In the genomic region with DNA sequence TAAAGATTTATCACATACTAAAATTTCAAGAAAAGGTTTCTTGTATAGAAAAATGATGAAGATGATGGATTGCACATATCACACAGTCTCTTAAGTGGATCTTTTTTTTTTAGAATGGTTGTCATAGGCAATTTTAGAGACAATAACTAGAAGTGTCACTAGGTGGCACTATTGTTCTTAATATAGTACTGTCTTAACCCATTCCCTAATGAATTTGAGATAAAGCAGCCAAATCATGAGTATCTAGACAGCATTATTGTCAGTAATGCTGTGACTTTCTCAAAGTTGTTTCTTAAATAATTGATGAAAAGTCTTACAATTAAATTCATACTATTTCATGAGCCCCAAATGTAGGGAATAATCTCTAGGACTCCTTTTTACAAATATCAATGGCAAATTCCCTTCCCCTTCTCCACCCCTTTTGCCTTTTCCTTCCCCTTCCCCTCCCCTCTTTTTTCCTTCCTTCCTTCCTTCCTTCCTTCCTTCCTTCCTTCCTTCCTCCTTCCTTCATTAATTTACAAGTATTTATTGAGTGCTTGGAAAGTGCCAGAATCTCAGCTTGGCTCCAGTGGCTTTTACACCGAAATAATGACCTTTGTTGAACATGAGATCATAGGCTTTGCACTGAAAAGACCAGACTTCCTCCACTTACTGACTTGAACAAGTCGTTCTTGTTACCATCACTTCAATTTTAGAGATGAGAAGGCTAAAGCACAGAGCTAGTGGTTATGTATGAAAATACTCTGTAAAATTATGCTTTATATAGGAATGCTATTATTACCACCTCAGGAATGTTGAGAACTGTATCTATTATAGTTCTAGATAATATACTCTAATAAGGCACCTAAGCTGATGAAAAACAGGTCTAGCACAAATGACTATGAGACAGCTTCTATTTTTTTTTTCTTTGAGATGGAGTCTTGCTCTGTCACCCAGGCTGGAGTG, we compare ENCODE assay signal across 8 cellular contexts. TPM values are rescaled to one million over a fixed set of nuclear protein-coding genes. Genes with fewer than 3 reads are reported as not detected.
DNase-seq lines count a peak whose midpoint lies in the region; ATAC-seq and TF ChIP-seq lines count a peak whose summit lies in the region.

No MANE protein-coding gene starts in this region.

- H3K9ac ChIP-seq in skeletal muscle satellite cell (ENCODE audit: low read depth, low read length) = peak overlapping the region; percentile 80

- H3K4me1 ChIP-seq in skeletal muscle satellite cell (ENCODE audit: control insufficient read depth, insufficient read depth, low read length) = peaks cover 22% of the 10 kb centered on the region

- peak; percentile 46 for ATAC-seq in HG02938 (IDR thresholded peaks at IDR 0.05; ENCODE audit: unreplicated experiment)
- ATAC-seq in HG02678 (IDR thresholded peaks at IDR 0.05; ENCODE audit: unreplicated experiment) = no peak

- H3K36me3 ChIP-seq in skeletal muscle satellite cell (ENCODE audit: insufficient read depth, low read length) = peaks cover 25% of the 10 kb centered on the region

- H3K9me3 ChIP-seq in skeletal muscle satellite cell (replicated peaks; ENCODE audit: low read length) = no peaks in the 10 kb centered on the region

- H3K4me3 ChIP-seq in astrocyte of the cerebellum (ENCODE audit: low read depth, low read length) (no peak overlapping the region), skeletal muscle satellite cell (ENCODE audit: low read length) (no peak overlapping the region)

- DNase-seq in ELR (ENCODE audit: low read depth) = peak; percentile 88
- DNase-seq in NCI-H446 treated with DMSO at 0.1 percent for 48 hours (lab: John Stamatoyannopoulos, UW) = peak; percentile 68
- DNase-seq in astrocyte of the cerebellum (ENCODE audit: low read depth) = peak; percentile 73
- DNase-seq in hepatic stellate cell (ENCODE audit: low spot score) = peak; percentile 29
- DNase-seq in activated T-cell treated with anti-CD3 and anti-CD28 coated beads, Interleukin-2, amount 50 U/mL, for 48 hours = no peak

- in situ Hi-C loops in astrocyte of the cerebellum (cut with HindIII; ENCODE audit: low sequenced_read_pairs) = loop anchor here (5.0 kb wide), 1 partner anchor 386 kb away; no protein-coding TSS in a partner anchor

- peak overlapping the region; percentile 2 for H3K4me2 ChIP-seq in skeletal muscle satellite cell (ENCODE audit: low read length)

- peak; percentile 8 for TF ChIP-seq CTCF in astrocyte of the cerebellum (IDR thresholded peaks at IDR 0.05; ENCODE audit: low read depth, low read length, missing control alignments)

- H3K27me3 ChIP-seq in skeletal muscle satellite cell (ENCODE audit: control insufficient read depth, insufficient read depth, low read length) = no peaks in the 10 kb centered on the region

RNA-seq across cellular contexts. Expression of a gene that starts 19.8 kb away (rescaled TPM):
- 294 and 299 TPM in 2 replicates for total RNA-seq in skeletal muscle satellite cell (2012; rRNA removed)

RNA-seq across cellular contexts. Expression of a gene that starts 34.1 kb away (rescaled TPM):
- total RNA-seq in skeletal muscle satellite cell (2012; rRNA removed) = 426 and 583 TPM in 2 replicates

Comparison
In these comparisons a context has a peak if more than half of its experiments do, and no peak if none do; other contexts are left out.
1. DNase-seq: peak in ELR (single experiment), NCI-H446 treated with DMSO at 0.1 percent for 48 hours (single experiment), astrocyte of the cerebellum (single experiment) and hepatic stellate cell (single experiment); none in activated T-cell treated with anti-CD3 and anti-CD28 coated beads, Interleukin-2, amount 50 U/mL, for 48 hours (0 of 2).